Comparison of ENCODE assay signal across 18 cellular contexts in the genomic region with DNA sequence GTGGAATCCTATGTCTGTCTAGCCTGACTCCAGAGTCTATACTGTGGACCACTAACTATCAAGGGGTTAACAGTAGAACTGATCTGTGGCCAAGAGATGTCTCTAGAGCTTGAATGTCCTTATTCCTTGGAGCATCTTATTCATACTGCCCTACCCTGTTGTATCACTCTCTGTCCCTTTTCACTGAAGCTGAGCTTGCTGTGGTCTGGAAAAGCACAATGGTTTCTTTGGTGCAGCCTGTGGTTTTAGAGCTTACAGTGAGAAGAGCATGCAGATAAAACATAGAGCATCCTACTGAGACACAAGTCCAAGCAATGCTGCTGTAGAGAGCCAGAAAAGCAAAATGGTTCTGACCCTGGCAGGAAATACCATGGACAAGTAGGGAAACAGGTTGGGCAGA.
"Had no signal": no experiment of that assay in that cellular context is flagged by ENCODE, and none has a peak within 500 bp of the region (broad histone marks: within the 10 kb centered on the region; RNA-seq: fewer than 3 reads in every experiment).

No MANE protein-coding gene starts in this region.

- H3K36me3 Mint-ChIP-seq: activated naive CD4-positive, alpha-beta T cell treated with anti-CD3 and anti-CD28 coated beads, Interleukin-2, amount 10 ng/mL, durations not matched to agents 7 days and 5 days had no signal

- DNase-seq: activated CD4-positive, alpha-beta T cell treated with anti-CD3 and anti-CD28 coated beads for 48 hours; activated effector memory CD4-positive, alpha-beta T cell treated with Interleukin-2 at 50 U/mL for 16 hours; activated naive CD4-positive, alpha-beta T cell treated with anti-CD3 and anti-CD28 coated beads, Interleukin-2, amount 10 ng/mL, durations not matched to agents 7 days and 5 days; activated T-cell treated with anti-CD3 and anti-CD28 coated beads, Interleukin-2, amount 50 U/mL, for 24 hours; adrenal gland; effector CD8-positive, alpha-beta T cell; heart right ventricle; left lung; stimulated activated CD4-positive, alpha-beta T cell treated with anti-CD3 and anti-CD28 coated beads, Interleukin-12 subunit alpha, Interleukin-12 subunit beta, amount 100 ng/mL, for 4 hours; stimulated activated CD4-positive, alpha-beta T cell treated with anti-CD3 and anti-CD28 coated beads, Interleukin-1b, Interleukin-23, amount 100 ng/mL, for 48 hours; stimulated activated CD8-positive, alpha-beta memory T cell treated with anti-CD3 and anti-CD28 coated beads, Interleukin-4, amount 100 ng/mL, for 48 hours; stimulated activated naive CD4-positive, alpha-beta T cell treated with Interleukin-2 at 50 U/mL for 16 hours; SW 1271 had no signal

- H3K27me3 Mint-ChIP-seq: type B pancreatic cell had no signal

- H3K27ac ChIP-seq: adrenal gland, esophagus muscularis mucosa, heart right ventricle, left lung, suprapubic skin had no signal

- H3K9me3 Mint-ChIP-seq: activated naive CD4-positive, alpha-beta T cell treated with anti-CD3 and anti-CD28 coated beads, Interleukin-2, amount 10 ng/mL, durations not matched to agents 7 days and 5 days; activated T-cell treated with anti-CD3 and anti-CD28 coated beads, Interleukin-2, amount 50 U/mL, for 24 hours had no signal

- H3K36me3 ChIP-seq: adrenal gland, esophagus muscularis mucosa, heart right ventricle, left lung, suprapubic skin had no signal

- H3K4me3 Mint-ChIP-seq: activated naive CD4-positive, alpha-beta T cell treated with anti-CD3 and anti-CD28 coated beads, Interleukin-2, amount 10 ng/mL, durations not matched to agents 7 days and 5 days; activated T-cell treated with anti-CD3 and anti-CD28 coated beads, Interleukin-2, amount 50 U/mL, for 24 hours; mesothelial cell of epicardium; type B pancreatic cell had no signal

- H3K4me3 ChIP-seq: adrenal gland, esophagus muscularis mucosa, heart right ventricle, left lung, suprapubic skin had no signal

- H3K4me1 ChIP-seq: adrenal gland, esophagus muscularis mucosa, heart right ventricle, left lung, suprapubic skin had no signal

- H3K9me3 ChIP-seq: adrenal gland, esophagus muscularis mucosa, left lung, suprapubic skin had no signal

- ATAC-seq: heart right ventricle, left lung had no signal

- H3K27me3 ChIP-seq: adrenal gland, esophagus muscularis mucosa, left lung, suprapubic skin had no signal

- H3K27ac Mint-ChIP-seq: activated naive CD4-positive, alpha-beta T cell treated with anti-CD3 and anti-CD28 coated beads, Interleukin-2, amount 10 ng/mL, durations not matched to agents 7 days and 5 days; activated T-cell treated with anti-CD3 and anti-CD28 coated beads, Interleukin-2, amount 50 U/mL, for 24 hours; mesothelial cell of epicardium; progenitor cell of endocrine pancreas; type B pancreatic cell had no signal
